Comparison of ENCODE assay signal across 10 cellular contexts in the genomic region with DNA sequence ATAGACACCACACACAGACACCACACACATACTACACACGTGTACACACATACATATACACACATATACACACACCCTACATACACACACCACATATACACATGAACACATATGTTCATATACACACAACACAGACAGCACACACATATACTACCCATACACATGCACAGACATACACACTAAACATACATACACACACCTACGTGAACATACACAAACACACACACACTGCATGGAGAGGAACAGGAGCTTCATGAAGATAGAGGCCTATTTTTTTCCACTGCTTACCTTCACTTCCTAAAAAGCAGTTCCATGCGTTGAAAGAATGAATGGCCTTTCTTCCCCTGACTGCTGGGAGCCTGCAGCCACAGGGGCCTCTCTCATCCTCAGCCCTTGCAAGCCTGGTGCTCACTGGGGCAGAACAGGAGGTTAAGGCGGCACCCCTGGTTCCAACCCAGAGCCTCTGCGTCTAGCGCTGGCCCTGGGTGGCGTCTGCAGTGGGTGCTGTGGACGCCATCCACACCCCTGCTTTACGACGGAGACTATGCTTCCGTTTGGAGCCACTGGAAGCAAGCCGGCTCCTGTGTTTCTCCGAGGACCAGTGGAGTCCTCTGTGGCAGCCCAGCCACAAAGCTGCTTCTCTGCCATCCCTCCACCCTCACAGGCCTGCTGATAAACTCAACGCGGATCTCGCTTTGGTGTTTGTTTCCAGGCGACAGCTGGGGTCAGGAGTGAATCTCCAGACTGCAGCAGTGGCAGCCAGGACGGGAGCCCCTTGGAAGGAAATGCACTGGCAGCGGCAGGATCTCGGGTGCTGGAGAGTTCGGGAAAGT. TPM values are rescaled to one million over a fixed set of nuclear protein-coding genes. Genes with fewer than 3 reads are reported as not detected.
DNase-seq lines count a peak whose midpoint lies in the region; ATAC-seq and TF ChIP-seq lines count a peak whose summit lies in the region.
"Had no signal": no experiment of that assay in that cellular context is flagged by ENCODE, and none has a peak within 500 bp of the region (broad histone marks: within the 10 kb centered on the region; RNA-seq: fewer than 3 reads in every experiment).

No MANE protein-coding gene starts in this region.

- TF ChIP-seq EP300 in ovary (IDR thresholded peaks at IDR 0.05), result no peak

- H3F3A ChIP-seq in smooth muscle cell (ENCODE audit: low read depth), result no peaks in the 10 kb centered on the region

- no peak overlapping the region for H2BK5ac ChIP-seq in mesenchymal stem cell (ENCODE audit: low read depth, low read length, poor library complexity, severe bottlenecking)

- H4K20me1 ChIP-seq in smooth muscle cell (ENCODE audit: low read depth), result peaks cover 22% of the 10 kb centered on the region

- peak overlapping the region in 1 of 2 experiments; percentile 29 for H3K4ac ChIP-seq in mesenchymal stem cell (ENCODE audit: low read depth in 1 of 2, low read length in 2 of 2)

- peak overlapping the region in 1 of 2 experiments; percentile 0 for H3K18ac ChIP-seq in mesenchymal stem cell (ENCODE audit: low read depth in 1 of 2, low read length in 2 of 2)

- H3K27me3 ChIP-seq in mesenchymal stem cell (ENCODE audit: control insufficient read depth in 1 of 2, insufficient read depth in 1 of 2, low read length in 2 of 2) (no peaks in the 10 kb centered on the region), ovary (no peaks in the 10 kb centered on the region), smooth muscle cell (ENCODE audit: low read depth) (no peaks in the 10 kb centered on the region)
- H3K27me3 ChIP-seq: heart left ventricle had no signal

- H3K4me3 ChIP-seq in mesenchymal stem cell (ENCODE audit: insufficient read depth in 1 of 2, low read depth in 1 of 2, low read length in 2 of 2), result no peak overlapping the region
- H3K4me3 ChIP-seq in ovary, result no peak overlapping the region
- H3K4me3 ChIP-seq in smooth muscle cell, result no peak overlapping the region
- H3K4me3 ChIP-seq: heart left ventricle had no signal

- TF ChIP-seq POLR2A in ovary (IDR thresholded peaks at IDR 0.05), result no peak

- intact Hi-C loops in ovary (cut with DNase I), result loop anchor here in 3 of 4 donors (5.0 to 10.0 kb wide), 3 partner anchors 67 to 80 kb away; no protein-coding TSS in a partner anchor

- H3K14ac ChIP-seq in mesenchymal stem cell (ENCODE audit: low read length in 2 of 2), result no peak overlapping the region

- peak; percentile 62 for DNase-seq in ACHN
- DNase-seq in GF-D8 (lab: John Stamatoyannopoulos, UW), result peak; percentile 46
- no peak for DNase-seq in WTC11 (ENCODE audit: low spot score)
- DNase-seq in mesenchymal stem cell, result no peak
- DNase-seq in ovary, result no peak
- DNase-seq in NCI-H187 treated with DMSO at 0.1 percent for 48 hours (lab: John Stamatoyannopoulos, UW), result no peak
- DNase-seq in cortex of kidney (lab: John Stamatoyannopoulos, UW), result no peak
- DNase-seq in smooth muscle cell (lab: John Stamatoyannopoulos, UW; ENCODE audit: unreplicated experiment), result no peak
- DNase-seq: activated gamma-delta T cell treated with Interleukin-2 at 50 U/mL for 16 hours had no signal

- peaks cover 7% of the 10 kb centered on the region for H3K9me3 Mint-ChIP-seq in WTC11

- POLR2A ChIA-PET in WTC11 (lab: Charles Lee), result no interaction called here

- H3K27ac Mint-ChIP-seq in WTC11, result peak overlapping the region; percentile 26

- no peak overlapping the region for H4K8ac ChIP-seq in mesenchymal stem cell (ENCODE audit: low read length)

- no peaks in the 10 kb centered on the region for H3K36me3 ChIP-seq in mesenchymal stem cell (ENCODE audit: control insufficient read depth in 1 of 2, insufficient read depth in 2 of 2, low read depth in 1 of 2, low read length in 2 of 2)
- no peaks in the 10 kb centered on the region for H3K36me3 ChIP-seq in ovary
- H3K36me3 ChIP-seq in smooth muscle cell (ENCODE audit: low read depth), result no peaks in the 10 kb centered on the region
- H3K36me3 ChIP-seq: heart left ventricle had no signal

- H2BK12ac ChIP-seq in mesenchymal stem cell (ENCODE audit: low read length in 2 of 2), result no peak overlapping the region

- H3K27me3 Mint-ChIP-seq in WTC11 (ENCODE audit: low read depth), result peaks cover 10% of the 10 kb centered on the region

- H3K79me2 ChIP-seq in smooth muscle cell (ENCODE audit: low read depth), result peaks cover 16% of the 10 kb centered on the region

- no peaks in the 10 kb centered on the region for H3K79me1 ChIP-seq in mesenchymal stem cell (replicated peaks; ENCODE audit: low read length, poor library complexity, severe bottlenecking)

- TF ChIP-seq CTCF in WTC11 (IDR thresholded peaks at IDR 0.05) (no peak), ovary (IDR thresholded peaks at IDR 0.05) (no peak), smooth muscle cell (IDR thresholded peaks at IDR 0.05; ENCODE audit: borderline replicate concordance, insufficient read depth, poor library complexity, severe bottlenecking) (no peak)

- peaks cover 24% of the 10 kb centered on the region for H3K4me1 ChIP-seq in mesenchymal stem cell (ENCODE audit: control insufficient read depth, insufficient read depth, low read depth, low read length)
- H3K4me1 ChIP-seq in ovary (ENCODE audit: insufficient read depth), result peaks cover 5% of the 10 kb centered on the region
- H3K4me1 ChIP-seq in smooth muscle cell (ENCODE audit: low read depth), result peaks cover 30% of the 10 kb centered on the region

- H4K91ac ChIP-seq in mesenchymal stem cell (ENCODE audit: low read length), result no peak overlapping the region

- in situ Hi-C loops in ACHN (cut with HindIII; ENCODE audit: low pct_ligation_motif_present, low pct_unique_long_range_greater_than_20kb, low sequenced_read_pairs), result no loop called here

- H2AK5ac ChIP-seq in mesenchymal stem cell (ENCODE audit: low read length, severe bottlenecking), result peak overlapping the region; percentile 60

- no peak overlapping the region for H2BK120ac ChIP-seq in mesenchymal stem cell (ENCODE audit: low read depth, low read length)

- H3K4me1 Mint-ChIP-seq in WTC11, result peaks cover 28% of the 10 kb centered on the region

- H3K4me2 ChIP-seq in mesenchymal stem cell (ENCODE audit: low read length, poor library complexity, severe bottlenecking) (no peak overlapping the region), smooth muscle cell (no peak overlapping the region)

- peak overlapping the region; percentile 26 for H3K4me3 Mint-ChIP-seq in WTC11

- no peak overlapping the region for H2BK15ac ChIP-seq in mesenchymal stem cell (ENCODE audit: low read depth, poor library complexity, severe bottlenecking)

- H2AFZ ChIP-seq in mesenchymal stem cell (ENCODE audit: low read depth, low read length) (no peak overlapping the region), smooth muscle cell (ENCODE audit: low read depth) (no peak overlapping the region)

- H3K27ac ChIP-seq in mesenchymal stem cell (ENCODE audit: low read length, poor library complexity, severe bottlenecking) (peak overlapping the region; percentile 57), ovary (no peak overlapping the region), smooth muscle cell (ENCODE audit: low read depth) (no peak overlapping the region)

- CTCF ChIA-PET in WTC11 (lab: Charles Lee), result interaction anchor here (0.6 to 1.3 kb wide), 2 partner anchors 22 to 297 kb away, joined by 3 to 4 read pairs; no protein-coding TSS in a partner anchor

- H3K9ac ChIP-seq in mesenchymal stem cell (ENCODE audit: low read length), result no peak overlapping the region
- no peak overlapping the region for H3K9ac ChIP-seq in smooth muscle cell (ENCODE audit: low read depth)

- no peak for ATAC-seq in WTC11
- ATAC-seq: heart left ventricle had no signal

- H3K23ac ChIP-seq in mesenchymal stem cell (ENCODE audit: low read length in 2 of 2), result peak overlapping the region in 1 of 2 experiments; percentile 19

- 0 out of 2 replicates have a peak, but pooled peaks cover 4% of the 10 kb centered on the region for H3K36me3 Mint-ChIP-seq in WTC11

- no peaks in the 10 kb centered on the region for H3K9me3 ChIP-seq in mesenchymal stem cell (ENCODE audit: control insufficient read depth, low read length)
- H3K9me3 ChIP-seq in ovary, result no peaks in the 10 kb centered on the region
- H3K9me3 ChIP-seq in smooth muscle cell (replicated peaks; ENCODE audit: low read depth), result no peaks in the 10 kb centered on the region
- H3K9me3 ChIP-seq: heart left ventricle had no signal

- 55% methylated on average over 21 of the region's 21 CpGs for WGBS in mesenchymal stem cell
- WGBS in ovary, 3 donors, result 51 to 71% (median 66%) methylated on average over 21 of the region's 21 CpGs
- WGBS in smooth muscle cell (ENCODE audit: low lambda C conversion rate), result 45% methylated on average over 21 of the region's 21 CpGs

TF ChIP-seq in WTC11, 78 proteins besides CTCF, POLR2A, EP300 and RAD21 (continues in another document):
- no peak for TF ChIP-seq STAT6 (CRISPR knock-in tag; conservative IDR thresholded peaks at IDR 0.05; ENCODE audit: low read depth)
- no peak for TF ChIP-seq ATF1 (CRISPR knock-in tag; IDR thresholded peaks at IDR 0.05)

RNA-seq across cellular contexts. Expression of gene RASA3, which starts 1.9 kb away (rescaled TPM):
- total RNA-seq in WTC11 (2021) (16.5 to 22.3 TPM (median 16.9 TPM) in 3 replicates), ovary (10 to 100 TPM in 3 of 7 donors, 1 to 10 TPM in 4; 5.4 to 16.9 (median 9.4) TPM), smooth muscle cell (21.3 and 23.4 TPM in 2 replicates)
- 44.2 TPM for polyA plus RNA-seq in mesenchymal stem cell (2013, experiment 1 of 2)
- polyA plus RNA-seq in mesenchymal stem cell (2013, experiment 2 of 2), result 43.9 TPM
- polyA plus RNA-seq in ovary (1 to 10 TPM; 6.8 to 9.8 TPM), smooth muscle cell (24.4 and 26.8 TPM in 2 replicates)

RNA-seq across cellular contexts. Expression of gene CFAP97D2, which starts 44.7 kb away (rescaled TPM):
- total RNA-seq in WTC11 (2021), result not detected in 3 replicates
- polyA plus RNA-seq in mesenchymal stem cell (2013, experiment 1 of 2), result not detected
- polyA plus RNA-seq in mesenchymal stem cell (2013, experiment 2 of 2), result not detected
- total RNA-seq in ovary, result 1 to 10 TPM in 2 of 7 donors, under 1 TPM in 1, not detected in 4; 0.28 to 5.2 (median 3.1) TPM
- polyA plus RNA-seq in ovary, result not detected
- not detected in 2 replicates for total RNA-seq in smooth muscle cell
- polyA plus RNA-seq in smooth muscle cell, result not detected in 2 replicates
- total RNA-seq: heart left ventricle had no signal
- polyA plus RNA-seq: heart left ventricle had no signal

Comparison
In these comparisons a context has a peak if more than half of its experiments do, and no peak if none do; other contexts are left out.
1. DNase-seq: peak in ACHN (single experiment) and GF-D8 (single experiment); none in WTC11 (single experiment), mesenchymal stem cell (single experiment), ovary (0 of 5), NCI-H187 treated with DMSO at 0.1 percent for 48 hours (single experiment), cortex of kidney (single experiment) and smooth muscle cell (single experiment).